ENCODE assay signal across 1 cellular context in genomic region chr19:11239377-11240000, GRCh38.
TF ChIP-seq lines count a peak whose summit lies in the region.

TSS of gene ANGPTL8 (plus strand) at chr19:11239619. CDS start at chr19:11239638, 19 bp downstream.

TF ChIP-seq in HepG2, 621 proteins besides CTCF, POLR2A, EP300 and RAD21 (continued from another document and continues in another):
- TF ChIP-seq PREB (CRISPR knock-in tag; IDR thresholded peaks at IDR 0.05) (no peak), CHD4 (IDR thresholded peaks at IDR 0.05; ENCODE audit: borderline replicate concordance, low read length) (no peak; the same call in 1 of the 2 replicates), USF2 (IDR thresholded peaks at IDR 0.05; ENCODE audit: low read depth, low read length) (no peak), USF2 (CRISPR knock-in tag; IDR thresholded peaks at IDR 0.05; ENCODE audit: borderline replicate concordance) (0 out of 2 replicates have a peak, but pooled peaks have one; percentile 15), DR1 (CRISPR knock-in tag; IDR thresholded peaks at IDR 0.05) (peak; percentile 100), MIXL1 (CRISPR knock-in tag; IDR thresholded peaks at IDR 0.05) (peak; percentile 74), ZNF34 (CRISPR knock-in tag; IDR thresholded peaks at IDR 0.05; ENCODE audit: borderline replicate concordance) (peak; percentile 87; the same call in 1 of the 2 replicates), POLR2AphosphoS5 (IDR thresholded peaks at IDR 0.05; ENCODE audit: low read depth, low read length) (peak; percentile 98), ZNF331 (CRISPR knock-in tag; IDR thresholded peaks at IDR 0.05) (peak; percentile 95), ATF5 (CRISPR knock-in tag; IDR thresholded peaks at IDR 0.05; ENCODE audit: low read depth) (peak; percentile 92; the same call in 1 of the 2 replicates), SP4 (CRISPR knock-in tag; IDR thresholded peaks at IDR 0.05) (peak; percentile 80; the same call in 1 of the 2 replicates), ZNF296 (CRISPR knock-in tag; conservative IDR thresholded peaks at IDR 0.05) (no peak), SNAPC2 (CRISPR knock-in tag; IDR thresholded peaks at IDR 0.05) (0 out of 2 replicates have a peak, but pooled peaks have one; percentile 50), SMAD9 (CRISPR knock-in tag; IDR thresholded peaks at IDR 0.05) (no peak), ZNF782 (CRISPR knock-in tag; IDR thresholded peaks at IDR 0.05; ENCODE audit: borderline replicate concordance) (peak; percentile 59), IRF1 (CRISPR knock-in tag; IDR thresholded peaks at IDR 0.05; ENCODE audit: low read depth) (no peak), SKI (IDR thresholded peaks at IDR 0.05; ENCODE audit: partially characterized antibody) (peak; percentile 88), U2AF1 (optimal IDR thresholded peaks at IDR 0.05; ENCODE audit: low read depth, low read length) (no peak), THAP9 (CRISPR knock-in tag; IDR thresholded peaks at IDR 0.05; ENCODE audit: borderline replicate concordance) (peak; percentile 71; the same call in 1 of the 2 replicates), FOXK1 (CRISPR knock-in tag; IDR thresholded peaks at IDR 0.05; ENCODE audit: borderline replicate concordance, low read depth) (peak; percentile 78; the same call in 1 of the 2 replicates), DDIT3 (CRISPR knock-in tag; IDR thresholded peaks at IDR 0.05) (no peak; the same call in 1 of the 2 replicates), CBX5 (CRISPR knock-in tag; IDR thresholded peaks at IDR 0.05; ENCODE audit: borderline replicate concordance) (peak; percentile 93; the same call in 1 of the 2 replicates), BATF2 (CRISPR knock-in tag; IDR thresholded peaks at IDR 0.05) (no peak; the same call in 1 of the 2 replicates), ZNF766 (CRISPR knock-in tag; IDR thresholded peaks at IDR 0.05; ENCODE audit: borderline replicate concordance) (peak; percentile 56; the same call in 1 of the 2 replicates), PBX2 (CRISPR knock-in tag; IDR thresholded peaks at IDR 0.05) (0 out of 2 replicates have a peak, but pooled peaks have one; percentile 16), ZSCAN25 (CRISPR knock-in tag; IDR thresholded peaks at IDR 0.05) (peak; percentile 81), KLF12 (CRISPR knock-in tag; IDR thresholded peaks at IDR 0.05; ENCODE audit: borderline replicate concordance) (no peak; the same call in none of the 2 replicates), ZNF362 (CRISPR knock-in tag; IDR thresholded peaks at IDR 0.05; ENCODE audit: borderline replicate concordance) (peak; percentile 66), ZNF414 (CRISPR knock-in tag; IDR thresholded peaks at IDR 0.05) (peak; percentile 94), HIC2 (CRISPR knock-in tag; IDR thresholded peaks at IDR 0.05; ENCODE audit: low read depth) (peak; percentile 99), SAP130 (CRISPR knock-in tag; IDR thresholded peaks at IDR 0.05; ENCODE audit: low read depth) (peak; percentile 97), ZNF670 (CRISPR knock-in tag; IDR thresholded peaks at IDR 0.05; ENCODE audit: borderline replicate concordance) (peak; percentile 96), ZBTB39 (CRISPR knock-in tag; IDR thresholded peaks at IDR 0.05) (peak; percentile 58; the same call in 1 of the 2 replicates), ZBTB4 (CRISPR knock-in tag; IDR thresholded peaks at IDR 0.05; ENCODE audit: borderline replicate concordance) (peak; percentile 58; the same call in 1 of the 2 replicates), ZNF776 (CRISPR knock-in tag; IDR thresholded peaks at IDR 0.05) (no peak), GLI4 (CRISPR knock-in tag; IDR thresholded peaks at IDR 0.05; ENCODE audit: borderline replicate concordance) (0 out of 2 replicates have a peak, but pooled peaks have one; percentile 25), ZNF720 (CRISPR knock-in tag; IDR thresholded peaks at IDR 0.05) (no peak), HOXD1 (CRISPR knock-in tag; IDR thresholded peaks at IDR 0.05) (peak; percentile 93), ZNF564 (CRISPR knock-in tag; IDR thresholded peaks at IDR 0.05) (peak; percentile 79; the same call in 1 of the 2 replicates)
